Comparison of ENCODE assay signal across 19 cellular contexts in the genomic region with DNA sequence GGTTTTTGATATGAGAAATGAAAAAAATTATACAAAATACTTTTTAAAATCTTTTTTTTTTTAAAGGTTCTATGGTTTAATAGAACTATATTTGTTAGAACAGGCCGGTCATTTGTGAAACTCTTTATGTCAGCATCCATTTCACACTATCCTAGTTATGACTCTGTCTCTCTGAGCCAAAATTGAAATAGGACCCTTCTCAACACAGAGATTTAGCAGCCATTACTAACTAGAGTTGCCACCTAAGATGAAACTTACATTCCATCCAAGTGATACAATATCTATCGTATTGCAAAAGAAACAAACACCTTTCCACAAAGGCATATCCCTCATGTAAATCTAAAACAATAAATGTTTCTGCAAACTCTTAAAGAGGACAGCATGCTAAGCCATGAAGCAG.
"Had no signal": no experiment of that assay in that cellular context is flagged by ENCODE, and none has a peak within 500 bp of the region (broad histone marks: within the 10 kb centered on the region; RNA-seq: fewer than 3 reads in every experiment).

No MANE protein-coding gene starts in this region.

- ATAC-seq: SK-N-SH treated with all-trans-retinoic acid at 6 μM for 48 hours had no signal

- DNase-seq: Karpas-422, KG1, MM.1S, NCI-H1092 treated with DMSO at 0.1 percent for 48 hours, NCI-H1436, NCI-H187, NCI-H2029, NCI-H2081 treated with DMSO at 0.1 percent for 48 hours, NCI-H2171, NCI-H226, NCI-H446, NCI-H510A, NCI-H524 treated with DMSO at 0.1 percent for 48 hours, NCI-H69, NCI-H774, Right ventricle myocardium superior, RPMI8226, SIG-M5 had no signal
